Comparison of ENCODE assay signal across 14 cellular contexts in the genomic region with DNA sequence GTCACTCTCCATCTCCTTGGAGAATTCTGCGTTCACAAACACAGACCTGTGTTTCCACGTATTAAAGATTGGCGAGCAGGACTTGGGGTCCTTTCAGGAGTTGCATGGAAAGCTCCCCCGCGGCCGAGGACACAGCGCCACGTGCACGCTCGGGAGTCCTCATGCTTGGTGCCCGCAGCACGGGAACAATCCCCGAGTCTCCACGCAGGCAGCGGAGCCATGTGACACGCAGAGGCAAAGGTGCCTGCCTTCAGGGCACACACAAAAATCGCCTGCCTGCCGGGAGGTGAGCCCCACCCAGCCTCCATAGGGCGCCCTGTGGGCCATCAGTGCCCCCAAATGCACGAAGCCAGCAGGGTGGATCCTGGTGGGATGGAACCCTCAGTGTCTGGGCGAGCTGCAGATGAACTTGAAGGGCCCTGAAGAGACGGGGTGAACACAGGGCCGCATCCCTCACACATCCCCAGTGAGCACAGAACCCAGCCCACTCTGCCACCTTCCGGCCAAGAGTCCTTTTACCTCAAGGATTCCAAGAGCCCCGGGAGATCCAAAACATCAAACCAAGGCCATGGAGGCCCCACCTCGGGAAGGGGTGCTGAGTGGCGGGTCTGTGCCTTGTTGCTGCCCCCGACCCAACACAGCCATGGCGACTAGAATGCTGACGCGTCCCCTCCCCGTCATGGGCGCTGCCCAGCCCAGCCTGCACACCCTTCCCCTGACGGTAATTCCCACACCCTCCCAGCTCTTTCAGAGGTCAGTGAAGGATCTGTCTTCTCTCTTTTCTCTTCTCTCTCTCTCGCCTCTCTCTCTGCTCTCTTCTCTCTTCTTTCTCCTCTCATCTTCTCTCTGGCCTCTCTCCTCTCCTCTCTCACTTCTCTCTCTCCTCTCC. TPM values are rescaled to one million over a fixed set of nuclear protein-coding genes. Genes with fewer than 3 reads are reported as not detected.
DNase-seq lines count a peak whose midpoint lies in the region; ATAC-seq and TF ChIP-seq lines count a peak whose summit lies in the region.
"Had no signal": no experiment of that assay in that cellular context is flagged by ENCODE, and none has a peak within 500 bp of the region (broad histone marks: within the 10 kb centered on the region; RNA-seq: fewer than 3 reads in every experiment).

No MANE protein-coding gene starts in this region.

- no peaks in the 10 kb centered on the region for H3K36me3 ChIP-seq in GM23338 (ENCODE audit: insufficient read depth)
- H3K36me3 ChIP-seq: breast epithelium, pancreas had no signal

- ATAC-seq in GM23338: peak; percentile 40
- ATAC-seq in SK-N-SH treated with all-trans-retinoic acid at 6 μM for 48 hours: peak; percentile 61
- ATAC-seq in natural killer cell treated with Interleukin-12 subunit alpha and Interleukin-12 subunit beta and Interleukin-15 and Interleukin-18, amount 100 ng/mL, for 72 hours: no peak
- ATAC-seq: pancreas had no signal

- H3K4me2 ChIP-seq in GM23338: no peak overlapping the region

- 0 out of 4 replicates have a peak, but pooled peaks of 1 of the 2 experiments have one; percentile 22 for TF ChIP-seq CTCF in GM23338 (conservative IDR thresholded peaks at IDR 0.05; ENCODE audit: low read depth in 2 of 2)

- H3K27me3 Mint-ChIP-seq in GM23338 (ENCODE audit: insufficient read depth, low read depth, poor library complexity): peaks cover 20% of the 10 kb centered on the region
- H3K27me3 Mint-ChIP-seq in natural killer cell treated with Interleukin-12 subunit alpha and Interleukin-12 subunit beta and Interleukin-15 and Interleukin-18, amount 100 ng/mL, for 72 hours: peaks cover 0 to 6% of the 10 kb centered on the region in 2 donors

- DNase-seq in COLO668 (lab: John Stamatoyannopoulos, UW; ENCODE audit: unreplicated experiment): peak; percentile 3
- DNase-seq in GM23338 (ENCODE audit: low spot score): no peak
- peak; percentile 52 for DNase-seq in natural killer cell treated with Interleukin-12 subunit alpha and Interleukin-12 subunit beta and Interleukin-15 and Interleukin-18, amount 100 ng/mL, for 72 hours (ENCODE audit: low spot score)
- no peak for DNase-seq in stimulated activated CD4-positive, alpha-beta T cell treated with anti-CD3 and anti-CD28 coated beads, Interleukin-15, amount 100 ng/mL, for 24 hours
- no peak for DNase-seq in NCI-H1105 (lab: John Stamatoyannopoulos, UW)
- no peak for DNase-seq in medulla oblongata (ENCODE audit: extremely low spot score)
- DNase-seq in NCI-H345 (lab: John Stamatoyannopoulos, UW): no peak
- DNase-seq: activated B cell treated with CpG ODN at 0.5 μM for 24 hours, COR-L47, KG1, mesenchymal stem cell had no signal

- H3K9me2 ChIP-seq in GM23338 (ENCODE audit: insufficient read depth): no peaks in the 10 kb centered on the region

- H3K4me3 Mint-ChIP-seq in GM23338: no peak overlapping the region
- H3K4me3 Mint-ChIP-seq in natural killer cell treated with Interleukin-12 subunit alpha and Interleukin-12 subunit beta and Interleukin-15 and Interleukin-18, amount 100 ng/mL, for 72 hours: no peak overlapping the region
- H3K4me3 Mint-ChIP-seq: activated B cell treated with CpG ODN at 0.5 μM for 24 hours had no signal

- H4K20me1 ChIP-seq in GM23338 (replicated peaks; ENCODE audit: insufficient read depth): no peaks in the 10 kb centered on the region

- no peak overlapping the region for H3K4me3 ChIP-seq in GM23338
- H3K4me3 ChIP-seq: breast epithelium, pancreas had no signal

- H3K27ac Mint-ChIP-seq in GM23338: no peak overlapping the region
- H3K27ac Mint-ChIP-seq in natural killer cell treated with Interleukin-12 subunit alpha and Interleukin-12 subunit beta and Interleukin-15 and Interleukin-18, amount 100 ng/mL, for 72 hours: no peak overlapping the region
- H3K27ac Mint-ChIP-seq: activated B cell treated with CpG ODN at 0.5 μM for 24 hours had no signal

- peaks cover 21% of the 10 kb centered on the region for H3K4me1 Mint-ChIP-seq in GM23338
- H3K4me1 Mint-ChIP-seq in natural killer cell treated with Interleukin-12 subunit alpha and Interleukin-12 subunit beta and Interleukin-15 and Interleukin-18, amount 100 ng/mL, for 72 hours (ENCODE audit: low read depth in 2 of 2): peaks cover 0 to 6% of the 10 kb centered on the region in 2 donors
- H3K4me1 Mint-ChIP-seq: activated B cell treated with CpG ODN at 0.5 μM for 24 hours had no signal

- H3K79me2 ChIP-seq in GM23338 (replicated peaks; ENCODE audit: insufficient read depth): no peaks in the 10 kb centered on the region

- H3K4me1 ChIP-seq in GM23338 (ENCODE audit: insufficient read depth): peaks cover 17% of the 10 kb centered on the region
- H3K4me1 ChIP-seq: breast epithelium, pancreas had no signal

- 0 out of 3 replicates have a peak, but pooled peaks cover 2% of the 10 kb centered on the region for H3K9me3 Mint-ChIP-seq in GM23338
- no peaks in the 10 kb centered on the region for H3K9me3 Mint-ChIP-seq in natural killer cell treated with Interleukin-12 subunit alpha and Interleukin-12 subunit beta and Interleukin-15 and Interleukin-18, amount 100 ng/mL, for 72 hours
- H3K9me3 Mint-ChIP-seq: activated B cell treated with CpG ODN at 0.5 μM for 24 hours had no signal

- H3F3A ChIP-seq in GM23338 (replicated peaks; ENCODE audit: low read depth): no peaks in the 10 kb centered on the region

- H2AFZ ChIP-seq in GM23338: no peak overlapping the region

- no peaks in the 10 kb centered on the region for H3K27me3 ChIP-seq in GM23338 (ENCODE audit: insufficient read depth)

- no peaks in the 10 kb centered on the region for H3K36me3 Mint-ChIP-seq in GM23338 (ENCODE audit: low read depth)
- H3K36me3 Mint-ChIP-seq in natural killer cell treated with Interleukin-12 subunit alpha and Interleukin-12 subunit beta and Interleukin-15 and Interleukin-18, amount 100 ng/mL, for 72 hours: no peaks in the 10 kb centered on the region

- no peak overlapping the region for H3K27ac ChIP-seq in GM23338 (ENCODE audit: low read depth)
- H3K27ac ChIP-seq: breast epithelium, pancreas had no signal

TF ChIP-seq in GM23338, 12 proteins besides CTCF, POLR2A, EP300 and RAD21 (continues in another document):
- TF ChIP-seq, protein P1, sequence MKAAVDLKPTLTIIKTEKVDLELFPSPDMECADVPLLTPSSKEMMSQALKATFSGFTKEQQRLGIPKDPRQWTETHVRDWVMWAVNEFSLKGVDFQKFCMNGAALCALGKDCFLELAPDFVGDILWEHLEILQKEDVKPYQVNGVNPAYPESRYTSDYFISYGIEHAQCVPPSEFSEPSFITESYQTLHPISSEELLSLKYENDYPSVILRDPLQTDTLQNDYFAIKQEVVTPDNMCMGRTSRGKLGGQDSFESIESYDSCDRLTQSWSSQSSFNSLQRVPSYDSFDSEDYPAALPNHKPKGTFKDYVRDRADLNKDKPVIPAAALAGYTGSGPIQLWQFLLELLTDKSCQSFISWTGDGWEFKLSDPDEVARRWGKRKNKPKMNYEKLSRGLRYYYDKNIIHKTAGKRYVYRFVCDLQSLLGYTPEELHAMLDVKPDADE (IDR thresholded peaks at IDR 0.05): no peak
- no peak for TF ChIP-seq EZH2phosphoT487 (IDR thresholded peaks at IDR 0.05; ENCODE audit: unreplicated experiment)
- TF ChIP-seq POLR2AphosphoS5 (IDR thresholded peaks at IDR 0.05; ENCODE audit: low read depth): no peak

TF ChIP-seq in SK-N-SH treated with all-trans-retinoic acid at 6 μM for 48 hours, 23 proteins besides CTCF, POLR2A, EP300 and RAD21 (continues in another document):
- TF ChIP-seq, protein P2, sequence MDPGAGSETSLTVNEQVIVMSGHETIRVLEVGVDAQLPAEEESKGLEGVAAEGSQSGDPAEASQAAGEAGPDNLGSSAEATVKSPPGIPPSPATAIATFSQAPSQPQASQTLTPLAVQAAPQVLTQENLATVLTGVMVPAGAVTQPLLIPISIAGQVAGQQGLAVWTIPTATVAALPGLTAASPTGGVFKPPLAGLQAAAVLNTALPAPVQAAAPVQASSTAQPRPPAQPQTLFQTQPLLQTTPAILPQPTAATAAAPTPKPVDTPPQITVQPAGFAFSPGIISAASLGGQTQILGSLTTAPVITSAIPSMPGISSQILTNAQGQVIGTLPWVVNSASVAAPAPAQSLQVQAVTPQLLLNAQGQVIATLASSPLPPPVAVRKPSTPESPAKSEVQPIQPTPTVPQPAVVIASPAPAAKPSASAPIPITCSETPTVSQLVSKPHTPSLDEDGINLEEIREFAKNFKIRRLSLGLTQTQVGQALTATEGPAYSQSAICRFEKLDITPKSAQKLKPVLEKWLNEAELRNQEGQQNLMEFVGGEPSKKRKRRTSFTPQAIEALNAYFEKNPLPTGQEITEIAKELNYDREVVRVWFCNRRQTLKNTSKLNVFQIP (CRISPR knock-in tag; IDR thresholded peaks at IDR 0.05; ENCODE audit: borderline replicate concordance, low read depth): no peak
- TF ChIP-seq CSDC2 (CRISPR knock-in tag; IDR thresholded peaks at IDR 0.05): no peak
- TF ChIP-seq RARB (CRISPR knock-in tag; IDR thresholded peaks at IDR 0.05): no peak
- TF ChIP-seq, protein P3, sequence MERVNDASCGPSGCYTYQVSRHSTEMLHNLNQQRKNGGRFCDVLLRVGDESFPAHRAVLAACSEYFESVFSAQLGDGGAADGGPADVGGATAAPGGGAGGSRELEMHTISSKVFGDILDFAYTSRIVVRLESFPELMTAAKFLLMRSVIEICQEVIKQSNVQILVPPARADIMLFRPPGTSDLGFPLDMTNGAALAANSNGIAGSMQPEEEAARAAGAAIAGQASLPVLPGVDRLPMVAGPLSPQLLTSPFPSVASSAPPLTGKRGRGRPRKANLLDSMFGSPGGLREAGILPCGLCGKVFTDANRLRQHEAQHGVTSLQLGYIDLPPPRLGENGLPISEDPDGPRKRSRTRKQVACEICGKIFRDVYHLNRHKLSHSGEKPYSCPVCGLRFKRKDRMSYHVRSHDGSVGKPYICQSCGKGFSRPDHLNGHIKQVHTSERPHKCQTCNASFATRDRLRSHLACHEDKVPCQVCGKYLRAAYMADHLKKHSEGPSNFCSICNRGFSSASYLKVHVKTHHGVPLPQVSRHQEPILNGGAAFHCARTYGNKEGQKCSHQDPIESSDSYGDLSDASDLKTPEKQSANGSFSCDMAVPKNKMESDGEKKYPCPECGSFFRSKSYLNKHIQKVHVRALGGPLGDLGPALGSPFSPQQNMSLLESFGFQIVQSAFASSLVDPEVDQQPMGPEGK (CRISPR knock-in tag; IDR thresholded peaks at IDR 0.05; ENCODE audit: borderline replicate concordance): no peak
- no peak for TF ChIP-seq ZC3H10 (CRISPR knock-in tag; IDR thresholded peaks at IDR 0.05)
- no peak for TF ChIP-seq ZNF70 (CRISPR knock-in tag; IDR thresholded peaks at IDR 0.05)
- TF ChIP-seq ZNF565 (CRISPR knock-in tag; conservative IDR thresholded peaks at IDR 0.05; ENCODE audit: low read depth): no peak

RNA-seq across cellular contexts. Expression of a gene that starts 55.9 kb away (rescaled TPM):
- 2.8 and 3.1 TPM in 2 replicates for total RNA-seq in GM23338 (2014; rRNA removed; shearing (Covaris generic))
- polyA plus RNA-seq in GM23338 (2016; fragmentation: Nextera tagmentation; extraction: Ambion mirVana): 5.1 and 5.4 TPM in 2 replicates
- under 1 TPM in 1 of 2 donors, not detected in 1; 0.19 TPM for total RNA-seq in natural killer cell treated with Interleukin-12 subunit alpha and Interleukin-12 subunit beta and Interleukin-15 and Interleukin-18, amount 100 ng/mL, for 72 hours

Comparison
In these comparisons a context has a peak if more than half of its experiments do, and no peak if none do; other contexts are left out.
1. DNase-seq: peak in COLO668 (single experiment) and natural killer cell treated with Interleukin-12 subunit alpha and Interleukin-12 subunit beta and Interleukin-15 and Interleukin-18, amount 100 ng/mL, for 72 hours (single experiment); none in GM23338 (single experiment), stimulated activated CD4-positive, alpha-beta T cell treated with anti-CD3 and anti-CD28 coated beads, Interleukin-15, amount 100 ng/mL, for 24 hours (single experiment), NCI-H1105 (single experiment), medulla oblongata (single experiment) and NCI-H345 (single experiment).
2. ATAC-seq: peak in GM23338 (single experiment) and SK-N-SH treated with all-trans-retinoic acid at 6 μM for 48 hours (single experiment); none in natural killer cell treated with Interleukin-12 subunit alpha and Interleukin-12 subunit beta and Interleukin-15 and Interleukin-18, amount 100 ng/mL, for 72 hours (0 of 2).